28 cellular contexts compared by ENCODE assay signal in genomic region chr17:79899584-79899983, GRCh38.
"Had no signal": no experiment of that assay in that cellular context is flagged by ENCODE, and none has a peak within 500 bp of the region (broad histone marks: within the 10 kb centered on the region; RNA-seq: fewer than 3 reads in every experiment).

No MANE protein-coding gene starts in this region.

- H3K36me3 Mint-ChIP-seq: mesothelial cell of epicardium, naive B cell had no signal

- DNase-seq: colonic mucosa; cortex of kidney; effector CD8-positive, alpha-beta T cell; effector memory CD8-positive, alpha-beta T cell; erythroblast; esophagus squamous epithelium; foreskin fibroblast; foreskin melanocyte; gastrocnemius medialis; glutamatergic neuron; head of caudate nucleus; heart right ventricle; hippocampal formation; left cardiac atrium; left lung; left ventricle myocardium superior; lower lobe of right lung; mesenchymal stem cell; mucosa of descending colon; naive B cell had no signal

- H3K27ac Mint-ChIP-seq: dendritic cell treated with granulocyte-macrophage colony-stimulating factor and Interleukin-4, amounts not matched to agents 40 ng/mL and 50 ng/mL, for 4 days; effector memory CD8-positive, alpha-beta T cell; endodermal cell; mesothelial cell of epicardium; naive B cell had no signal

- H3K4me1 Mint-ChIP-seq: endodermal cell, mesothelial cell of epicardium, naive B cell had no signal

- H3K4me1 ChIP-seq: colonic mucosa, esophagus squamous epithelium, gastrocnemius medialis, heart right ventricle, left lung, lower lobe of right lung had no signal

- H3K27me3 ChIP-seq: colonic mucosa had no signal

- H3K4me3 ChIP-seq: colonic mucosa, esophagus squamous epithelium, gastrocnemius medialis, heart right ventricle, left lung, lower lobe of right lung, mucosa of descending colon had no signal

- FAIRE-seq: endometrium, islet of Langerhans, keratinocyte had no signal

- H3K27ac ChIP-seq: colonic mucosa, epithelial cell of prostate, esophagus squamous epithelium, gastrocnemius medialis, heart right ventricle, left lung, lower lobe of right lung had no signal

- H3K9me3 Mint-ChIP-seq: dendritic cell treated with granulocyte-macrophage colony-stimulating factor and Interleukin-4, amounts not matched to agents 40 ng/mL and 50 ng/mL, for 4 days; effector memory CD8-positive, alpha-beta T cell had no signal

- H3K36me3 ChIP-seq: colonic mucosa, esophagus squamous epithelium, gastrocnemius medialis, heart right ventricle, left lung, lower lobe of right lung had no signal

- ATAC-seq: effector memory CD8-positive, alpha-beta T cell; esophagus mucosa; gastrocnemius medialis; heart right ventricle; left cardiac atrium; left lung; left ventricle myocardium superior; lower lobe of right lung; mucosa of descending colon had no signal

- H3K9me3 ChIP-seq: colonic mucosa, esophagus squamous epithelium, gastrocnemius medialis, left lung, lower lobe of right lung, mucosa of descending colon had no signal

- H3K4me3 Mint-ChIP-seq: dendritic cell treated with granulocyte-macrophage colony-stimulating factor and Interleukin-4, amounts not matched to agents 40 ng/mL and 50 ng/mL, for 4 days; effector memory CD8-positive, alpha-beta T cell; endodermal cell; mesothelial cell of epicardium; naive B cell had no signal
